1 cellular context compared by ENCODE assay signal in the genomic region with DNA sequence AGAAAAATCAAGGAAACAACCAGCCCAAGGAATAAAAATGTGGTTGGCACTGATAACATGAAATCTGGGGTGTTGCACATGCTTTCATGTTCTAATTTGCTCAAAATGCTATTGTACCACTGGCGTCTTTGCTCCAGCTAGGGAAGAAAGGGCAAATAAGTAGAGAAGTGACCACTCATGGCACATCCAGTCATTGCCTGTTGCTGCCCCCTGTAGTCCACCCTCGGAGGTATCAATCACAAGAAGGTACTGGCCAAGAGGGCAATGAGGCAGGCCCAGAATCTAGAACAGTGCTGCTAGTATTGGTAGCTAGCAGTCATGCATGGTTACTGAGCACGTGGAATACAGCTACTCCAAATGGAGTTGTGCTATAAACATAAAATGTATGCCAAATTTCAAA.
TF ChIP-seq lines count a peak whose summit lies in the region.

No MANE protein-coding gene starts in this region.

TF ChIP-seq in liver, 16 proteins besides CTCF, POLR2A, EP300 and RAD21 (continued from another document):
- TF ChIP-seq REST (IDR thresholded peaks at IDR 0.05) (no peak), ZBTB33 (IDR thresholded peaks at IDR 0.05) (no peak), RXRA (IDR thresholded peaks at IDR 0.05) (no peak)
TF ChIP-seq in liver: peak in this region for 0.
